In the genomic region with DNA sequence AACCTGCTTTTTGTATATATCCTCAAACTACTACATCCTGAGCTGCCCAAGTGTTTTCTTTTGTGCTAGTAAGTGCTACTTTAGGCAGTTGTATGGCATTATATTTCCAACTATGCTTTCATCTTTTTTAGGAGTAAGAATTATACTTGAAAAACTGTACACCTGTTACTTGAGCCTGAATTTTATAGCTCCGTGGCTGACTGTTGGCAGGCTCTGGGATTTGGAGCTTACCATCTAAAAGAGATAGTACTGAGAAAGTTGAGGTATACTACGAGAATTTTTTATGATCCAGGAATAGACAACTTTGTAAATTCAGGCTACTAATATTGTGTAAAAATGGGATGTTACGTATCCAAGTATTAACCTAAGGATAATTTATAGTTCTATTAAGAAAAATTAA, we compare ENCODE assay signal across 21 cellular contexts.
"Had no signal": no experiment of that assay in that cellular context is flagged by ENCODE, and none has a peak within 500 bp of the region (broad histone marks: within the 10 kb centered on the region; RNA-seq: fewer than 3 reads in every experiment).

No MANE protein-coding gene starts in this region.

- H3K4me3 Mint-ChIP-seq: activated CD4-positive, alpha-beta T cell treated with anti-CD3 and anti-CD28 coated beads, Interleukin-2, amount 10 ng/mL, durations not matched to agents 7 days and 5 days; activated naive CD4-positive, alpha-beta T cell treated with anti-CD3 and anti-CD28 coated beads for 36 hours; activated T-cell treated with anti-CD3 and anti-CD28 coated beads, Interleukin-2, amount 50 U/mL, for 4 hours; brain; memory B cell; naive thymus-derived CD4-positive, alpha-beta T cell; T-helper 2 cell treated with Interferon-gamma antibody and Interleukin-4, amounts not matched to agents 5 μg/mL and 100 μg/mL, for 36 hours had no signal

- H3K9me3 ChIP-seq: colonic mucosa, pancreas, sigmoid colon, tibial artery had no signal

- H3K27ac Mint-ChIP-seq: activated CD4-positive, alpha-beta T cell treated with anti-CD3 and anti-CD28 coated beads, Interleukin-2, amount 10 ng/mL, durations not matched to agents 7 days and 5 days; activated naive CD4-positive, alpha-beta T cell treated with anti-CD3 and anti-CD28 coated beads for 36 hours; memory B cell; naive thymus-derived CD4-positive, alpha-beta T cell; T-helper 2 cell treated with Interferon-gamma antibody and Interleukin-4, amounts not matched to agents 5 μg/mL and 100 μg/mL, for 36 hours had no signal

- H3K4me1 ChIP-seq: colonic mucosa had no signal

- ATAC-seq: activated T-cell treated with anti-CD3 and anti-CD28 coated beads, Interleukin-2, amount 50 U/mL, for 4 hours; naive thymus-derived CD4-positive, alpha-beta T cell; pancreas had no signal

- H3K36me3 Mint-ChIP-seq: naive thymus-derived CD4-positive, alpha-beta T cell had no signal

- FAIRE-seq: urothelium cell line had no signal

- H3K9me3 Mint-ChIP-seq: activated CD4-positive, alpha-beta T cell treated with anti-CD3 and anti-CD28 coated beads, Interleukin-2, amount 10 ng/mL, durations not matched to agents 7 days and 5 days; activated naive CD4-positive, alpha-beta T cell treated with anti-CD3 and anti-CD28 coated beads for 36 hours; activated T-cell treated with anti-CD3 and anti-CD28 coated beads, Interleukin-2, amount 50 U/mL, for 4 hours; brain; T-helper 2 cell treated with Interferon-gamma antibody and Interleukin-4, amounts not matched to agents 5 μg/mL and 100 μg/mL, for 36 hours had no signal

- H3K27me3 ChIP-seq: colonic mucosa, pancreas, sigmoid colon, tibial artery had no signal

- H3K36me3 ChIP-seq: colonic mucosa, pancreas had no signal

- H3K27ac ChIP-seq: colonic mucosa, pancreas, tibial artery had no signal

- DNase-seq: activated CD4-positive, alpha-beta T cell treated with anti-CD3 and anti-CD28 coated beads, Interleukin-2, amount 10 ng/mL, durations not matched to agents 7 days and 5 days; activated CD4-positive, CD25-positive, alpha-beta regulatory T cell; activated CD8-positive, alpha-beta memory T cell treated with anti-CD3 and anti-CD28 coated beads, Interleukin-2, amount 50 U/mL, for 4 hours; activated naive CD4-positive, alpha-beta T cell treated with anti-CD3 and anti-CD28 coated beads for 36 hours; activated T-cell treated with anti-CD3 and anti-CD28 coated beads, Interleukin-2, amount 50 U/mL, for 4 hours; central memory CD4-positive, alpha-beta T cell; colonic mucosa; erythroblast; head of caudate nucleus; naive thymus-derived CD4-positive, alpha-beta T cell; pancreas; sigmoid colon; stimulated activated CD4-positive, alpha-beta T cell treated with anti-CD3 and anti-CD28 coated beads, Interleukin-12 subunit alpha, Interleukin-12 subunit beta, amount 100 ng/mL, for 4 hours; stimulated activated CD4-positive, alpha-beta T cell treated with anti-CD3 and anti-CD28 coated beads, Interleukin-1b, Interleukin-23, amount 100 ng/mL, for 48 hours; stimulated activated CD8-positive, alpha-beta memory T cell treated with anti-CD3 and anti-CD28 coated beads, Interleukin-4, amount 100 ng/mL, for 48 hours; stimulated activated naive CD4-positive, alpha-beta T cell; tibial artery had no signal

- H3K4me1 Mint-ChIP-seq: activated CD4-positive, alpha-beta T cell treated with anti-CD3 and anti-CD28 coated beads, Interleukin-2, amount 10 ng/mL, durations not matched to agents 7 days and 5 days; memory B cell; naive thymus-derived CD4-positive, alpha-beta T cell had no signal

- H3K27me3 Mint-ChIP-seq: activated CD4-positive, alpha-beta T cell treated with anti-CD3 and anti-CD28 coated beads, Interleukin-2, amount 10 ng/mL, durations not matched to agents 7 days and 5 days; brain; memory B cell had no signal

- H3K4me3 ChIP-seq: colonic mucosa, pancreas, sigmoid colon, tibial artery had no signal
